Comparison of ENCODE assay signal across 8 cellular contexts in the genomic region with DNA sequence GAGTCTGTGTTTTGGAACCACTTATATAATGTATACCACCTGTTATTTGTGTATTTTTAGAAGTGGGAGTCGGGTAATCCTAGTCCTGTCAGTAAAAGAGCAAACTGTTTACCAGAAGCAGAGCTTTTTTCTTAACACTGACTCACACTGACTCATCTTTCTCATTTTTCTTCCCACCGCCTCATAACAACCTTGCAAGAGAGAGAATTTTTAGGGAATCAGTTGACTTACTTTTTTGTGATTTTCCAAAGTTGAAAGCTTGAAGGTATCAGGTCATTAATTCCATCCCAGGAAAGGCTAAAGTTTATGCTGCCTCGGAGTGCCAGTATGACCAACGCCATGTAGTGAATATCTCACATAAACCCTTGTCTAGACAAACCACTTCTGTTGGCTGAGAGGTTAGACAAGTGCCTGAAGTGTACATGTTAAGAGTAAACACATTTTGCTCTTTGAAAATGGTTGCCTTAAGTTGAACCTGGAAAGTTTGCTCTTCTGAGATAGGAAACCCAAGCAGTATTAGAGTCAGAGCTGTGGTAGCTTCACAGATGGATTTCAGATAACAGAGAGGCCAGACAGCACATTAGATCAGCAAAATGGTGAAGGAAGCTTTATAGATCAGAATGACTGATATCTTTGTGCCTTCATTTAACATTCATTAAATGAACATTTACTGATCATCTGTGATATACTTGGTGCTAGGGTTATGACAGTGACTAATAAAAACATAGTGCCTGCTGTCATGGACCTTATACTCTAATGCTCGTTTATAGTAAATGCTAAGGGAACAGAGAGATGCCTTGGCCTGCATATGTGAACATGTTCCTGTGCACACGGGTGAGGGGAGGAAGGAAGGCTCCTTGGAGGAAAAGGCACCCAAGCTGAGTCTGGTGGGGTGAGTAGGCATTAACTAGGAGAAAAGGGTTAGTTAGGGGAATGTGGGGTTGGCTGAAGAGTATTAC. TPM values are rescaled to one million over a fixed set of nuclear protein-coding genes. Genes with fewer than 3 reads are reported as not detected.
DNase-seq lines count a peak whose midpoint lies in the region; ATAC-seq and TF ChIP-seq lines count a peak whose summit lies in the region.

No MANE protein-coding gene starts in this region.

- H3K4me1 Mint-ChIP-seq in activated CD4-positive, alpha-beta memory T cell treated with anti-CD3 and anti-CD28 coated beads, Interleukin-2, amount 10 ng/mL, durations not matched to agents 7 days and 5 days = peaks cover 15% of the 10 kb centered on the region

- H3K27me3 ChIP-seq in right cardiac atrium (ENCODE audit: control insufficient read depth, insufficient read depth) = no peaks in the 10 kb centered on the region
- no peaks in the 10 kb centered on the region for H3K27me3 ChIP-seq in uterus

- H3K9me3 ChIP-seq in right cardiac atrium (ENCODE audit: control insufficient read depth, low read length) (no peaks in the 10 kb centered on the region), uterus (no peaks in the 10 kb centered on the region)

- no peak for DNase-seq in Right ventricle myocardium inferior (ENCODE audit: missing footprints)
- no peak for DNase-seq in cardiac septum (ENCODE audit: low spot score)
- no peak for DNase-seq in activated CD4-positive, alpha-beta memory T cell treated with anti-CD3 and anti-CD28 coated beads, Interleukin-2, amount 10 ng/mL, durations not matched to agents 7 days and 5 days
- no peak for DNase-seq in right cardiac atrium
- no peak for DNase-seq in uterus
- no peak for DNase-seq in HT-29 (ENCODE audit: low spot score)
- DNase-seq in activated gamma-delta T cell (lab: John Stamatoyannopoulos, UW) = no peak
- no peak for DNase-seq in activated CD8-positive, alpha-beta memory T cell treated with anti-CD3 and anti-CD28 coated beads, Interleukin-2, amount 50 U/mL, for 4 hours

- H3K27ac Mint-ChIP-seq in activated CD4-positive, alpha-beta memory T cell treated with anti-CD3 and anti-CD28 coated beads, Interleukin-2, amount 10 ng/mL, durations not matched to agents 7 days and 5 days = peak overlapping the region; percentile 13

- TF ChIP-seq CTCF in uterus (IDR thresholded peaks at IDR 0.05) = no peak

- TF ChIP-seq POLR2A in uterus (IDR thresholded peaks at IDR 0.05) = no peak

- whole genome bisulfite sequencing in right cardiac atrium = 50% methylated on average over 6 of the region's 6 CpGs

- ATAC-seq in Right ventricle myocardium inferior = peak; percentile 45
- ATAC-seq in right cardiac atrium = peak; percentile 27 to 42

- H3K4me3 ChIP-seq in right cardiac atrium (ENCODE audit: low read length) = no peak overlapping the region
- H3K4me3 ChIP-seq in uterus = no peak overlapping the region

- H3K27me3 Mint-ChIP-seq in activated CD4-positive, alpha-beta memory T cell treated with anti-CD3 and anti-CD28 coated beads, Interleukin-2, amount 10 ng/mL, durations not matched to agents 7 days and 5 days = peaks cover under 1% of the 10 kb centered on the region

- H3K27ac ChIP-seq in right cardiac atrium (ENCODE audit: low read length) (peak overlapping the region; percentile 18), uterus (peak overlapping the region; percentile 86 to 96)

- peaks cover 2% of the 10 kb centered on the region for H3K4me1 ChIP-seq in right cardiac atrium (ENCODE audit: control insufficient read depth, insufficient read depth, low read length)
- peaks cover 8 to 22% of the 10 kb centered on the region in 2 donors for H3K4me1 ChIP-seq in uterus

- H3K9me3 Mint-ChIP-seq in activated CD4-positive, alpha-beta memory T cell treated with anti-CD3 and anti-CD28 coated beads, Interleukin-2, amount 10 ng/mL, durations not matched to agents 7 days and 5 days = no peaks in the 10 kb centered on the region

- CTCF ChIA-PET in activated CD4-positive, alpha-beta memory T cell treated with anti-CD3 and anti-CD28 coated beads, Interleukin-2, amount 10 ng/mL, durations not matched to agents 7 days and 5 days (lab: Charles Lee) = interaction anchor here (0.6 to 1.2 kb wide), 2 partner anchors 45 to 143 kb away, joined by 3 read pairs; no protein-coding TSS in a partner anchor

- no peaks in the 10 kb centered on the region for H3K36me3 ChIP-seq in uterus

- no peak overlapping the region for H3K4me3 Mint-ChIP-seq in activated CD4-positive, alpha-beta memory T cell treated with anti-CD3 and anti-CD28 coated beads, Interleukin-2, amount 10 ng/mL, durations not matched to agents 7 days and 5 days

- POLR2A ChIA-PET in activated CD4-positive, alpha-beta memory T cell treated with anti-CD3 and anti-CD28 coated beads, Interleukin-2, amount 10 ng/mL, durations not matched to agents 7 days and 5 days (lab: Charles Lee) = no interaction called here

- intact Hi-C loops in Right ventricle myocardium inferior (cut with DNase I) (no loop called here), cardiac septum (cut with DNase I) (no loop called here), right cardiac atrium (cut with DNase I) (no loop called here), uterus (cut with DNase I; ENCODE audit: low total_unique reads) (no loop called here)

- H3K36me3 Mint-ChIP-seq in activated CD4-positive, alpha-beta memory T cell treated with anti-CD3 and anti-CD28 coated beads, Interleukin-2, amount 10 ng/mL, durations not matched to agents 7 days and 5 days (ENCODE audit: low read depth) = no peaks in the 10 kb centered on the region

RNA-seq across cellular contexts. Expression of a gene that starts 29.1 kb away (rescaled TPM):
- 206 TPM for total RNA-seq in Right ventricle myocardium inferior
- 274 TPM for total RNA-seq in cardiac septum
- 1 to 10 TPM; 1.1 to 1.6 TPM for total RNA-seq in activated CD4-positive, alpha-beta memory T cell treated with anti-CD3 and anti-CD28 coated beads, Interleukin-2, amount 10 ng/mL, durations not matched to agents 7 days and 5 days
- total RNA-seq in right cardiac atrium = 100 to 1,000 TPM; 212 to 246 (median 232) TPM
- polyA plus RNA-seq in right cardiac atrium = 334 TPM
- total RNA-seq in uterus = 100 to 1,000 TPM in 3 of 4 donors, 10 to 100 TPM in 1; 67.1 to 250 (median 145) TPM
- total RNA-seq in HT-29 (2014; rRNA removed; shearing (Covaris generic)) = 0.29 and 1.3 TPM in 2 replicates

RNA-seq across cellular contexts. Expression of a gene that starts 31.4 kb away (rescaled TPM):
- 82.4 TPM for total RNA-seq in Right ventricle myocardium inferior
- 94.3 TPM for total RNA-seq in cardiac septum
- total RNA-seq in activated CD4-positive, alpha-beta memory T cell treated with anti-CD3 and anti-CD28 coated beads, Interleukin-2, amount 10 ng/mL, durations not matched to agents 7 days and 5 days = 10 to 100 TPM; 90.8 to 93.3 TPM
- total RNA-seq in right cardiac atrium = 100 to 1,000 TPM; 101 to 118 (median 105) TPM
- polyA plus RNA-seq in right cardiac atrium = 47.8 TPM
- 100 to 1,000 TPM in 1 of 4 donors, 10 to 100 TPM in 3; 44.1 to 113 (median 58.3) TPM for total RNA-seq in uterus
- total RNA-seq in HT-29 (2014; rRNA removed; shearing (Covaris generic)) = 61.4 and 74.3 TPM in 2 replicates

Comparison
In these comparisons a context has a peak if more than half of its experiments do, and no peak if none do; other contexts are left out.
1. RNA of a gene that starts 29.1 kb away (total RNA-seq): 274 TPM in cardiac septum (single experiment), 212 to 246 TPM in right cardiac atrium, 206 TPM in Right ventricle myocardium inferior (single experiment) and 67.1 to 250 TPM in uterus; 1.1 to 1.6 TPM in activated CD4-positive, alpha-beta memory T cell treated with anti-CD3 and anti-CD28 coated beads, Interleukin-2, amount 10 ng/mL, durations not matched to agents 7 days and 5 days and 0.29 to 1.3 TPM in HT-29; every median in the first group is over 10 times any median in the second.